In genomic region chr19:38663957-38664502, GRCh38 we compare ENCODE assay signal across 9 cellular contexts. TPM values are rescaled to one million over a fixed set of nuclear protein-coding genes. Genes with fewer than 3 reads are reported as not detected.
A peak's percentile ranks its signal among the peaks of the same experiment; 100 is the strongest.
DNase-seq lines count a peak whose midpoint lies in the region; ATAC-seq and TF ChIP-seq lines count a peak whose summit lies in the region.
"Had no signal": no experiment of that assay in that cellular context is flagged by ENCODE, and none has a peak within 500 bp of the region (broad histone marks: within the 10 kb centered on the region; RNA-seq: fewer than 3 reads in every experiment).

No MANE protein-coding gene starts in this region.

- peak overlapping the region; percentile 78 for H3K9ac ChIP-seq in skeletal muscle satellite cell (ENCODE audit: low read depth, low read length)

- intact Hi-C loops in adrenal gland (cut with DNase I) = no loop called here

- H3K4me3 ChIP-seq in H7 (ENCODE audit: insufficient read depth, low read depth, low read length) = no peak overlapping the region
- peak overlapping the region in 1 of 4 donors; percentile 2 for H3K4me3 ChIP-seq in adrenal gland
- H3K4me3 ChIP-seq in skeletal muscle satellite cell (ENCODE audit: low read length) = peak overlapping the region; percentile 18

- WGBS in adrenal gland, 4 donors = 15 to 23% (median 18%) methylated on average over 10 to 19 of the region's 19 CpGs

- DNase-seq in H7 (peak; percentile 46), adrenal gland (peak in 5 of 7 donors; percentile 61 to 82 (median 67)), hypothalamus (lab: John Stamatoyannopoulos, UW) (peak in 37 of 51 donors; percentile 17 to 76 (median 46)), NCI-H1930 (lab: John Stamatoyannopoulos, UW) (no peak)
- DNase-seq in stimulated activated CD4-positive, alpha-beta T cell treated with anti-CD3 and anti-CD28 coated beads, Interleukin-4, amount 100 ng/mL, for 24 hours = no peak

- no peak for TF ChIP-seq CTCF in adrenal gland (IDR thresholded peaks at IDR 0.05)

- H3K9me3 ChIP-seq in adrenal gland (replicated peaks in 1 of 3) = no peaks in the 10 kb centered on the region
- H3K9me3 ChIP-seq in skeletal muscle satellite cell (replicated peaks; ENCODE audit: low read length) = no peaks in the 10 kb centered on the region

- peak overlapping the region; percentile 78 to 99 (median 95) for H3K27ac ChIP-seq in adrenal gland

- H3K27me3 ChIP-seq in H7 (ENCODE audit: control insufficient read depth, insufficient read depth, low read length) (no peaks in the 10 kb centered on the region), adrenal gland (no peaks in the 10 kb centered on the region), skeletal muscle satellite cell (ENCODE audit: control insufficient read depth, insufficient read depth, low read length) (no peaks in the 10 kb centered on the region)

- peak overlapping the region; percentile 59 for H3K4me2 ChIP-seq in skeletal muscle satellite cell (ENCODE audit: low read length)

- H3K4me1 ChIP-seq in adrenal gland (replicated peaks in 1 of 2) (peaks cover 95 to 100% of the 10 kb centered on the region in 2 donors), skeletal muscle satellite cell (ENCODE audit: control insufficient read depth, insufficient read depth, low read length) (peaks cover 93% of the 10 kb centered on the region)

- H3K36me3 ChIP-seq in H7 (replicated peaks; ENCODE audit: control insufficient read depth, insufficient read depth, low read length) (no peaks in the 10 kb centered on the region; the same call in 1 of the 2 replicates), adrenal gland (replicated peaks in 1 of 2) (no peaks in the 10 kb centered on the region), skeletal muscle satellite cell (ENCODE audit: insufficient read depth, low read length) (peaks cover 37% of the 10 kb centered on the region)

- peak in 1 of 2 donors; percentile 43 for TF ChIP-seq POLR2A in adrenal gland (IDR thresholded peaks at IDR 0.05)

- no peak for ATAC-seq in GM18909 (IDR thresholded peaks at IDR 0.05; ENCODE audit: poor library complexity, unreplicated experiment)
- no peak for ATAC-seq in HG02970 (IDR thresholded peaks at IDR 0.05; ENCODE audit: low FRiP score, unreplicated experiment)
- ATAC-seq: activated CD4-positive, CD25-positive, alpha-beta regulatory T cell treated with anti-CD3 and anti-CD28 coated beads, Interleukin-2, amount 50 U/mL, for 24 hours had no signal

RNA-seq across cellular contexts. Expression of gene ACTN4, which starts 16.6 kb away (rescaled TPM):
- 163 and 226 TPM in 2 replicates for total RNA-seq in H7 (2014; rRNA removed; shearing (Covaris generic))
- total RNA-seq in adrenal gland = 100 to 1,000 TPM; 430 to 773 (median 575) TPM
- 100 to 1,000 TPM; 148 to 586 (median 554) TPM for polyA plus RNA-seq in adrenal gland
- total RNA-seq in skeletal muscle satellite cell (2012; rRNA removed) = 162 and 238 TPM in 2 replicates

RNA-seq across cellular contexts. Expression of gene EIF3K, which starts 45.0 kb away (rescaled TPM):
- 408 and 422 TPM in 2 replicates for total RNA-seq in H7 (2014; rRNA removed; shearing (Covaris generic))
- total RNA-seq in adrenal gland = 100 to 1,000 TPM; 196 to 537 (median 316) TPM
- 100 to 1,000 TPM; 177 to 292 (median 216) TPM for polyA plus RNA-seq in adrenal gland
- total RNA-seq in skeletal muscle satellite cell (2012; rRNA removed) = 591 and 1,054 TPM in 2 replicates

RNA-seq across cellular contexts. Expression of gene MAP4K1, which starts 46.3 kb away (rescaled TPM):
- total RNA-seq in H7 (2014; rRNA removed; shearing (Covaris generic)) = 8.2 and 13.7 TPM in 2 replicates
- total RNA-seq in adrenal gland = 1 to 10 TPM; 1.4 to 7.9 (median 4.1) TPM
- polyA plus RNA-seq in adrenal gland = 10 to 100 TPM in 1 of 3 donors, 1 to 10 TPM in 2; 1.2 to 12.5 (median 6.8) TPM
- total RNA-seq in skeletal muscle satellite cell (2012; rRNA removed) = 0.25 TPM in 1 of 2 replicates, not detected in the other

Comparison
In these comparisons a context has a peak if more than half of its experiments do, and no peak if none do; other contexts are left out.
1. DNase-seq: peak in H7 (single experiment), adrenal gland (5 of 7) and hypothalamus (37 of 51); none in stimulated activated CD4-positive, alpha-beta T cell treated with anti-CD3 and anti-CD28 coated beads, Interleukin-4, amount 100 ng/mL, for 24 hours (single experiment) and NCI-H1930 (0 of 2).